Comparison of ENCODE assay signal across 1 cellular context in the genomic region with DNA sequence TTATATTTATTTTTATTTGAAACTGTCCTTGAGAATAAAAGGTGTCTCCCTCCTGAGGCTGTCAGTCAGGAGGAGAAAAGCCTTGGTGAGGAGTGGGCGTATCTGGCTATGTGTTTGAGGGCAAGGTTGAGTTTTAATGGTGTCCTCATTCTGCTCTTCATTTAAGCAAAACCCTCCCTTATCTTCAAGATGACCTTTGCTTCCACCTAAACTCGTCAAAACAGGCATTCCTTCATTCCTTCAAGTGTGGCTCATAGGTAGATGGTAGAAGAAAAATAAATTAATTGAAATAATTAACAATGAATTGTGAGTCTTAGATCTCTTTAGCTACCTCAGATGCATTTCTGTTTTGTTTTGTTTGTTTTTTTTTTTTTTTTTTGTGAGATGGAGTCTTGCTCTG.
TF ChIP-seq lines count a peak whose summit lies in the region.

No MANE protein-coding gene starts in this region.

TF ChIP-seq in H1, 55 proteins besides CTCF, POLR2A, EP300 and RAD21:
- TF ChIP-seq SIX5 (IDR thresholded peaks at IDR 0.05; ENCODE audit: low read depth, low read length) (no peak), RXRA (IDR thresholded peaks at IDR 0.05; ENCODE audit: insufficient read depth, low read depth, low read length) (no peak), SIRT6 (IDR thresholded peaks at IDR 0.05; ENCODE audit: low read length) (no peak), YY1 (IDR thresholded peaks at IDR 0.05; ENCODE audit: low read depth, low read length) (no peak), TEAD4 (IDR thresholded peaks at IDR 0.05; ENCODE audit: low read depth, low read length) (no peak), TBP (IDR thresholded peaks at IDR 0.05; ENCODE audit: low read depth, low read length) (no peak)
- TF ChIP-seq, protein P1, sequence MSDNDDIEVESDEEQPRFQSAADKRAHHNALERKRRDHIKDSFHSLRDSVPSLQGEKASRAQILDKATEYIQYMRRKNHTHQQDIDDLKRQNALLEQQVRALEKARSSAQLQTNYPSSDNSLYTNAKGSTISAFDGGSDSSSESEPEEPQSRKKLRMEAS (IDR thresholded peaks at IDR 0.05): no peak
- TF ChIP-seq, protein P2, sequence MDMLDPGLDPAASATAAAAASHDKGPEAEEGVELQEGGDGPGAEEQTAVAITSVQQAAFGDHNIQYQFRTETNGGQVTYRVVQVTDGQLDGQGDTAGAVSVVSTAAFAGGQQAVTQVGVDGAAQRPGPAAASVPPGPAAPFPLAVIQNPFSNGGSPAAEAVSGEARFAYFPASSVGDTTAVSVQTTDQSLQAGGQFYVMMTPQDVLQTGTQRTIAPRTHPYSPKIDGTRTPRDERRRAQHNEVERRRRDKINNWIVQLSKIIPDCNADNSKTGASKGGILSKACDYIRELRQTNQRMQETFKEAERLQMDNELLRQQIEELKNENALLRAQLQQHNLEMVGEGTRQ (IDR thresholded peaks at IDR 0.05; ENCODE audit: low read length): no peak
